1 cellular context compared by ENCODE assay signal in genomic region chr5:31119938-31120641, GRCh38.
TF ChIP-seq lines count a peak whose summit lies in the region.

No MANE protein-coding gene starts in this region.

TF ChIP-seq in IMR-90, 13 proteins besides CTCF, POLR2A, EP300 and RAD21 (continued from another document):
- TF ChIP-seq USF2 (IDR thresholded peaks at IDR 0.05; ENCODE audit: low read depth, low read length) = no peak
